26 cellular contexts compared by ENCODE assay signal in genomic region chr4:87310691-87311335, GRCh38. TPM values are rescaled to one million over a fixed set of nuclear protein-coding genes. Genes with fewer than 3 reads are reported as not detected.
A peak's percentile ranks its signal among the peaks of the same experiment; 100 is the strongest.
DNase-seq lines count a peak whose midpoint lies in the region; ATAC-seq, FAIRE-seq and TF ChIP-seq lines count a peak whose summit lies in the region.
"Had no signal": no experiment of that assay in that cellular context is flagged by ENCODE, and none has a peak within 500 bp of the region (broad histone marks: within the 10 kb centered on the region; RNA-seq: fewer than 3 reads in every experiment).

No MANE protein-coding gene starts in this region.

- no peaks in the 10 kb centered on the region for H3K4me1 Mint-ChIP-seq in astrocyte (ENCODE audit: low read depth, unreplicated experiment)
- no peaks in the 10 kb centered on the region for H3K4me1 Mint-ChIP-seq in H9

- H3K14ac ChIP-seq in H9 (ENCODE audit: insufficient read depth, low read length), result no peak overlapping the region

- H3K27ac ChIP-seq in astrocyte (ENCODE audit: low read depth, low read length) (no peak overlapping the region), osteoblast (ENCODE audit: low read depth, low read length) (no peak overlapping the region), brain microvascular endothelial cell (no peak overlapping the region), H9 (ENCODE audit: insufficient read length, low read depth, low read length) (no peak overlapping the region), foreskin keratinocyte (no peak overlapping the region)
- H3K27ac ChIP-seq: HL-60, SJSA1 had no signal

- no peak overlapping the region for H4K8ac ChIP-seq in H9 (replicated peaks; ENCODE audit: insufficient read length, low read depth, low read length)

- WGBS in H9 (ENCODE audit: extremely low coverage, insufficient read length, low lambda C conversion rate), result no CpG with 5 or more reads among the region's 4 CpGs

- no peak overlapping the region for H2BK120ac ChIP-seq in H9 (ENCODE audit: low read depth, low read length, poor library complexity, severe bottlenecking)

- H4K20me1 ChIP-seq in astrocyte (ENCODE audit: insufficient read depth, low read length), result no peaks in the 10 kb centered on the region
- no peaks in the 10 kb centered on the region for H4K20me1 ChIP-seq in osteoblast (ENCODE audit: insufficient read depth, low read length)
- no peaks in the 10 kb centered on the region for H4K20me1 ChIP-seq in H9 (ENCODE audit: control insufficient read depth, insufficient read depth, insufficient read length)

- no peaks in the 10 kb centered on the region for H3K23me2 ChIP-seq in H9 (ENCODE audit: insufficient read length, low read depth, low read length, poor library complexity, severe bottlenecking)

- no peak overlapping the region for H3K18ac ChIP-seq in H9 (ENCODE audit: insufficient read length, low read depth, low read length)

- H2AFZ ChIP-seq in astrocyte (ENCODE audit: low read depth, low read length), result peak overlapping the region; percentile 34
- peak overlapping the region; percentile 6 for H2AFZ ChIP-seq in osteoblast (ENCODE audit: low read length)
- no peak overlapping the region for H2AFZ ChIP-seq in H9 (ENCODE audit: low read length)

- H3K36me3 Mint-ChIP-seq in astrocyte (ENCODE audit: low read depth, unreplicated experiment) (no peaks in the 10 kb centered on the region), H9 (ENCODE audit: insufficient read depth in 1 of 3, low read depth in 3 of 3) (no peaks in the 10 kb centered on the region)

- H3K56ac ChIP-seq in H9 (ENCODE audit: insufficient read length, low read depth, low read length), result no peak overlapping the region

- H2BK12ac ChIP-seq in H9 (ENCODE audit: insufficient read length, low read depth, low read length), result no peak overlapping the region

- H3K9me3 ChIP-seq in astrocyte (ENCODE audit: insufficient read depth, low read depth, low read length) (no peaks in the 10 kb centered on the region), osteoblast (ENCODE audit: low read depth, low read length) (no peaks in the 10 kb centered on the region), H9 (ENCODE audit: control insufficient read depth, low read depth, low read length) (no peaks in the 10 kb centered on the region)
- H3K9me3 ChIP-seq: SJSA1 had no signal

- no peak overlapping the region for H3K4me2 ChIP-seq in astrocyte (ENCODE audit: low read length)
- no peak overlapping the region for H3K4me2 ChIP-seq in osteoblast (ENCODE audit: insufficient read depth, low read length)
- H3K4me2 ChIP-seq in H9 (ENCODE audit: insufficient read depth, insufficient read length, low read length), result no peak overlapping the region

- in situ Hi-C loops in brain microvascular endothelial cell (cut with HindIII; ENCODE audit: low pct_ligation_motif_present, low sequenced_read_pairs), result no loop called here

- peak; percentile 68 for FAIRE-seq in astrocyte (lab: Jason Lieb, UNC)
- FAIRE-seq: GM19239, H54 had no signal

- H3K4me1 ChIP-seq in astrocyte (ENCODE audit: insufficient read depth, low read length) (no peaks in the 10 kb centered on the region), osteoblast (ENCODE audit: insufficient read depth, low read length) (peaks cover 5% of the 10 kb centered on the region), H9 (ENCODE audit: insufficient read depth, low read length) (no peaks in the 10 kb centered on the region), foreskin keratinocyte (no peaks in the 10 kb centered on the region)
- H3K4me1 ChIP-seq: SJSA1 had no signal

- H3K9me3 Mint-ChIP-seq in astrocyte (ENCODE audit: unreplicated experiment), result no peaks in the 10 kb centered on the region
- H3K9me3 Mint-ChIP-seq in H9, result no peaks in the 10 kb centered on the region

- H3K79me1 ChIP-seq in H9 (ENCODE audit: insufficient read depth, low read depth, low read length, poor library complexity, severe bottlenecking), result no peaks in the 10 kb centered on the region

- no peak overlapping the region for H3T11ph ChIP-seq in H9 (ENCODE audit: low read length)

- H3K27ac Mint-ChIP-seq in astrocyte (ENCODE audit: unreplicated experiment) (no peak overlapping the region), H9 (no peak overlapping the region; a peak in 1 of 7 replicates)

- H3K4ac ChIP-seq in H9 (ENCODE audit: low read depth, low read length), result no peak overlapping the region

- H3K79me2 ChIP-seq in astrocyte (ENCODE audit: insufficient read depth, low read length) (no peaks in the 10 kb centered on the region), osteoblast (ENCODE audit: insufficient read depth, low read length) (no peaks in the 10 kb centered on the region), H9 (ENCODE audit: insufficient read depth, low read length) (no peaks in the 10 kb centered on the region)

- no peak overlapping the region for H2BK20ac ChIP-seq in H9 (ENCODE audit: low read depth, low read length, poor library complexity, severe bottlenecking)

- H3K27me3 ChIP-seq in astrocyte (ENCODE audit: insufficient read depth, low read length) (no peaks in the 10 kb centered on the region), osteoblast (ENCODE audit: insufficient read depth, low read length) (no peaks in the 10 kb centered on the region), brain microvascular endothelial cell (replicated peaks) (no peaks in the 10 kb centered on the region), H9 (ENCODE audit: insufficient read depth, low read length) (no peaks in the 10 kb centered on the region), foreskin keratinocyte (no peaks in the 10 kb centered on the region)
- H3K27me3 ChIP-seq: SJSA1 had no signal

- ATAC-seq in foreskin keratinocyte, result no peak
- ATAC-seq: PC-3, Right ventricle myocardium inferior had no signal

- no peak overlapping the region for H3K9ac ChIP-seq in astrocyte (ENCODE audit: low read length)
- H3K9ac ChIP-seq in H9 (ENCODE audit: extremely low read depth, insufficient read length, low read length), result no peak overlapping the region

- H3K27me3 Mint-ChIP-seq in astrocyte (ENCODE audit: low read depth, unreplicated experiment) (no peaks in the 10 kb centered on the region), H9 (ENCODE audit: low read depth) (no peaks in the 10 kb centered on the region)

- DNase-seq in A172 (ENCODE audit: low spot score) (peak; percentile 3), astrocyte (ENCODE audit: low read depth) (peak; percentile 20), fibroblast of pulmonary artery (ENCODE audit: low read depth) (peak; percentile 35), osteoblast (ENCODE audit: insufficient read length, low spot score, missing footprints) (no peak), brain microvascular endothelial cell (no peak), H9 (no peak), NCI-H146 treated with DMSO at 0.1 percent for 48 hours (lab: John Stamatoyannopoulos, UW; ENCODE audit: unreplicated experiment) (no peak), foreskin keratinocyte (no peak)
- DNase-seq: 8988T, Calu3, DMS79 treated with DMSO at 0.1 percent for 48 hours, Karpas-422, NCI-H1092 treated with DMSO at 0.1 percent for 48 hours, NCI-H1436 treated with DMSO at 0.1 percent for 48 hours, NCI-H1930, NCI-H2107, NCI-H524, NCI-H774, PC-3 had no signal

- H2AK5ac ChIP-seq in H9 (ENCODE audit: insufficient read length, low read length), result no peak overlapping the region

- H4K91ac ChIP-seq in H9 (ENCODE audit: insufficient read length, low read depth, low read length), result no peak overlapping the region

- H3K36me3 ChIP-seq in astrocyte (ENCODE audit: insufficient read depth, low read length) (no peaks in the 10 kb centered on the region), osteoblast (ENCODE audit: insufficient read depth, low read length) (no peaks in the 10 kb centered on the region), brain microvascular endothelial cell (replicated peaks) (no peaks in the 10 kb centered on the region)
- H3K36me3 ChIP-seq: SJSA1 had no signal

- no peak overlapping the region for H2BK5ac ChIP-seq in H9 (ENCODE audit: insufficient read length, low read length)

- H3K4me3 ChIP-seq in astrocyte (ENCODE audit: insufficient read depth, low read depth, low read length), result no peak overlapping the region
- no peak overlapping the region for H3K4me3 ChIP-seq in fibroblast of pulmonary artery (replicated peaks; ENCODE audit: low read depth, low read length)
- H3K4me3 ChIP-seq in osteoblast (ENCODE audit: insufficient read depth, low read length), result no peak overlapping the region
- no peak overlapping the region for H3K4me3 ChIP-seq in brain microvascular endothelial cell (ENCODE audit: low read depth, low read length)
- H3K4me3 ChIP-seq: SJSA1 had no signal

- no peak for TF ChIP-seq CTCF in astrocyte (IDR thresholded peaks at IDR 0.05; ENCODE audit: insufficient read depth, low read depth, low read length)
- no peak for TF ChIP-seq CTCF in fibroblast of pulmonary artery (IDR thresholded peaks at IDR 0.05; ENCODE audit: low read length, missing control alignments)
- TF ChIP-seq CTCF in osteoblast (IDR thresholded peaks at IDR 0.05; ENCODE audit: extremely low read depth, low read depth, low read length), result no peak
- no peak for TF ChIP-seq CTCF in brain microvascular endothelial cell (IDR thresholded peaks at IDR 0.05; ENCODE audit: low read depth, low read length, missing control alignments)
- no peak for TF ChIP-seq CTCF in H9 (conservative IDR thresholded peaks at IDR 0.05)
- no peak for TF ChIP-seq CTCF in foreskin keratinocyte (conservative IDR thresholded peaks at IDR 0.05)

- H4K5ac ChIP-seq in H9 (ENCODE audit: insufficient read length, low read depth, low read length), result no peak overlapping the region

- H3K23ac ChIP-seq in H9 (ENCODE audit: insufficient read length, low read depth, low read length), result no peak overlapping the region

- no peak overlapping the region for H2BK15ac ChIP-seq in H9 (ENCODE audit: low read depth, low read length)

- H3K4me3 Mint-ChIP-seq in astrocyte (ENCODE audit: unreplicated experiment), result no peak overlapping the region
- no peak overlapping the region for H3K4me3 Mint-ChIP-seq in H9

RNA-seq across cellular contexts. Expression of gene HSD17B13, which starts 11.9 kb away (rescaled TPM):
- 0.10 TPM in 1 of 2 replicates, not detected in the other for total RNA-seq in A172 (2014; rRNA removed; shearing (Covaris generic))
- 0.09 TPM in 1 of 2 replicates, not detected in the other for total RNA-seq in astrocyte
- under 0.01 TPM in 2 replicates for total RNA-seq in osteoblast
- not detected in 2 replicates for total RNA-seq in H9 (2021)
- total RNA-seq in foreskin keratinocyte, result 0.04 TPM in 1 of 2 replicates, not detected in the other
- polyA plus RNA-seq in foreskin keratinocyte, result not detected in 2 replicates
- total RNA-seq: Calu3, RPMI7951, SJSA1 had no signal
- polyA plus RNA-seq: BJ had no signal

Comparison
In these comparisons a context has a peak if more than half of its experiments do, and no peak if none do; other contexts are left out.
1. DNase-seq: peak in A172 (single experiment), astrocyte (single experiment) and fibroblast of pulmonary artery (single experiment); none in osteoblast (single experiment), brain microvascular endothelial cell (single experiment), H9 (single experiment), NCI-H146 treated with DMSO at 0.1 percent for 48 hours (single experiment) and foreskin keratinocyte (0 of 2).